Comparison of ENCODE assay signal across 30 cellular contexts in genomic region chr4:7441201-7441600, GRCh38. TPM values are rescaled to one million over a fixed set of nuclear protein-coding genes. Genes with fewer than 3 reads are reported as not detected.
"Had no signal": no experiment of that assay in that cellular context is flagged by ENCODE, and none has a peak within 500 bp of the region (broad histone marks: within the 10 kb centered on the region; RNA-seq: fewer than 3 reads in every experiment).

No MANE protein-coding gene starts in this region.

- DNase-seq: activated CD4-positive, alpha-beta memory T cell treated with anti-CD3 and anti-CD28 coated beads, Interleukin-2, amount 10 ng/mL, durations not matched to agents 7 days and 5 days; activated CD4-positive, alpha-beta T cell treated with anti-CD3 and anti-CD28 coated beads for 1 hour; activated CD4-positive, alpha-beta T cell treated with anti-CD3 and anti-CD28 coated beads for 48 hours; activated CD4-positive, CD25-positive, alpha-beta regulatory T cell; activated CD8-positive, alpha-beta memory T cell treated with anti-CD3 and anti-CD28 coated beads for 24 hours; activated CD8-positive, alpha-beta memory T cell treated with anti-CD3 and anti-CD28 coated beads, Interleukin-2, amount 10 ng/mL, durations not matched to agents 7 days and 5 days; activated CD8-positive, alpha-beta memory T cell treated with anti-CD3 and anti-CD28 coated beads, Interleukin-2, amount 50 U/mL, for 48 hours; activated effector memory CD4-positive, alpha-beta T cell treated with Interleukin-2 at 50 U/mL for 16 hours; activated naive CD4-positive, alpha-beta T cell treated with anti-CD3 and anti-CD28 coated beads, Interleukin-2, amount 10 ng/mL, durations not matched to agents 7 days and 5 days; activated naive CD8-positive, alpha-beta T cell treated with anti-CD3 and anti-CD28 coated beads, Interleukin-2, amount 50 U/mL, for 24 hours; activated T-cell treated with anti-CD3 and anti-CD28 coated beads, Interleukin-2, amount 50 U/mL, for 48 hours; anterior cingulate cortex; Karpas-422; NCI-H1105; NCI-H1417 treated with DMSO at 0.1 percent for 48 hours; NCI-H187 treated with DMSO at 0.1 percent for 48 hours; NCI-H2081; NCI-H345; NCI-H524 treated with DMSO at 0.1 percent for 48 hours; RPMI8226; SW 1271; T-helper 1 cell; T-helper 2 cell; T-helper 9 cell had no signal

- FAIRE-seq: bronchial epithelial cell had no signal

- ATAC-seq: activated CD8-positive, alpha-beta memory T cell treated with anti-CD3 and anti-CD28 coated beads, Interleukin-2, amount 10 ng/mL, durations not matched to agents 7 days and 5 days; activated naive CD8-positive, alpha-beta T cell treated with anti-CD3 and anti-CD28 coated beads, Interleukin-2, amount 50 U/mL, for 24 hours; Panc1; Right ventricle myocardium inferior had no signal

- H3K27ac ChIP-seq: VCaP had no signal

RNA-seq across cellular contexts. Expression of gene PSAPL1, which starts 6.5 kb away (rescaled TPM):
- total RNA-seq: activated CD4-positive, alpha-beta memory T cell treated with anti-CD3 and anti-CD28 coated beads, Interleukin-2, amount 10 ng/mL, durations not matched to agents 7 days and 5 days; activated CD8-positive, alpha-beta memory T cell treated with anti-CD3 and anti-CD28 coated beads, Interleukin-2, amount 10 ng/mL, durations not matched to agents 7 days and 5 days; bronchial epithelial cell; MCF 10A; NCI-H460; Right ventricle myocardium inferior had no signal
